Comparison of ENCODE assay signal across 1 cellular context in genomic region chr1:96596226-96596625, GRCh38.
TF ChIP-seq lines count a peak whose summit lies in the region.

No MANE protein-coding gene starts in this region.

TF ChIP-seq in IMR-90, 13 proteins besides CTCF, POLR2A, EP300 and RAD21 (continued from another document):
- no peak for TF ChIP-seq SMC3 (IDR thresholded peaks at IDR 0.05; ENCODE audit: low read depth, low read length)
- TF ChIP-seq FOS (IDR thresholded peaks at IDR 0.05; ENCODE audit: low read depth, low read length): no peak
- TF ChIP-seq BHLHE40 (IDR thresholded peaks at IDR 0.05; ENCODE audit: low read depth, low read length): no peak
- TF ChIP-seq MAFK (IDR thresholded peaks at IDR 0.05; ENCODE audit: low read depth, low read length): no peak
- TF ChIP-seq MXI1 (IDR thresholded peaks at IDR 0.05; ENCODE audit: borderline replicate concordance, low read depth, low read length): no peak
- no peak for TF ChIP-seq NFE2L2 (IDR thresholded peaks at IDR 0.05; ENCODE audit: low read depth, low read length)
- TF ChIP-seq RFX5 (IDR thresholded peaks at IDR 0.05; ENCODE audit: low read depth, low read length): no peak
- no peak for TF ChIP-seq USF2 (IDR thresholded peaks at IDR 0.05; ENCODE audit: low read depth, low read length)
- no peak for TF ChIP-seq CEBPB (IDR thresholded peaks at IDR 0.05; ENCODE audit: low read depth, low read length)
- no peak for TF ChIP-seq CHD1 (IDR thresholded peaks at IDR 0.05; ENCODE audit: low read depth, low read length)
- TF ChIP-seq RCOR1 (IDR thresholded peaks at IDR 0.05; ENCODE audit: insufficient replicate concordance, low read length): no peak
- no peak for TF ChIP-seq MAZ (IDR thresholded peaks at IDR 0.05; ENCODE audit: borderline replicate concordance, low read depth, low read length)
